ENCODE assay signal across 15 cellular contexts in genomic region chr20:23356203-23356602, GRCh38. TPM values are rescaled to one million over a fixed set of nuclear protein-coding genes. Genes with fewer than 3 reads are reported as not detected.
DNase-seq lines count a peak whose midpoint lies in the region; ATAC-seq and TF ChIP-seq lines count a peak whose summit lies in the region.
"Had no signal": no experiment of that assay in that cellular context is flagged by ENCODE, and none has a peak within 500 bp of the region (broad histone marks: within the 10 kb centered on the region; RNA-seq: fewer than 3 reads in every experiment).

No MANE protein-coding gene starts in this region.

- H3K4me1 ChIP-seq in H9 (ENCODE audit: insufficient read depth, low read length) (no peaks in the 10 kb centered on the region), aorta (ENCODE audit: control insufficient read depth in 1 of 2, insufficient read depth in 2 of 2, low read length in 2 of 2) (no peaks in the 10 kb centered on the region)
- peaks cover 31% of the 10 kb centered on the region for H3K4me1 ChIP-seq in CD8-positive, alpha-beta T cell (ENCODE audit: insufficient read depth, low read length)

- CTCF ChIA-PET in CD8-positive, alpha-beta T cell (lab: Charles Lee), result no interaction called here

- H3K4me1 Mint-ChIP-seq in H9 (peaks cover 23 to 25% of the 10 kb centered on the region in 2 experiments), nephron progenitor cell (peaks cover 54% of the 10 kb centered on the region)
- H3K4me1 Mint-ChIP-seq in central memory CD8-positive, alpha-beta T cell, result peaks cover 18% of the 10 kb centered on the region
- H3K4me1 Mint-ChIP-seq in CD8-positive, alpha-beta T cell (ENCODE audit: low read depth), result peaks cover 39% of the 10 kb centered on the region

- H3K4ac ChIP-seq in H9 (ENCODE audit: low read depth, low read length), result no peak overlapping the region

- DNase-seq in NCI-H2227 (lab: John Stamatoyannopoulos, UW; ENCODE audit: unreplicated experiment), result peak; percentile 38
- no peak for DNase-seq in NCI-H2227 treated with DMSO at 0.1 percent for 48 hours (lab: John Stamatoyannopoulos, UW)
- DNase-seq in H9, result peak; percentile 74
- no peak for DNase-seq in central memory CD8-positive, alpha-beta T cell (ENCODE audit: low spot score in 2 of 2)
- DNase-seq in nephron progenitor cell, result peak; percentile 36
- DNase-seq in aorta, result no peak
- DNase-seq in CD8-positive, alpha-beta T cell, result no peak
- no peak for DNase-seq in putamen (ENCODE audit: low spot score)
- DNase-seq: activated naive CD4-positive, alpha-beta T cell treated with anti-CD3 and anti-CD28 coated beads, Interleukin-2, amount 50 U/mL, for 16 hours; caudate nucleus; CD4-positive, alpha-beta memory T cell; foreskin keratinocyte; GDM1; NCI-H1092; NCI-H2171 treated with DMSO at 0.1 percent for 48 hours had no signal

- H3K23ac ChIP-seq in H9 (ENCODE audit: insufficient read length, low read depth, low read length), result no peak overlapping the region

- no peak overlapping the region for H2BK120ac ChIP-seq in H9 (ENCODE audit: low read depth, low read length, poor library complexity, severe bottlenecking)

- no CpG with 5 or more reads among the region's 27 CpGs for WGBS in H9 (ENCODE audit: extremely low coverage, insufficient read length, low lambda C conversion rate)
- 68 to 72% methylated on average over 27 of the region's 27 CpGs for WGBS in aorta, 2 donors

- H3K4me3 ChIP-seq in aorta (ENCODE audit: low read length in 2 of 2), result no peak overlapping the region
- H3K4me3 ChIP-seq in CD8-positive, alpha-beta T cell (ENCODE audit: low read depth, low read length), result no peak overlapping the region

- H3K14ac ChIP-seq in H9 (ENCODE audit: insufficient read depth, low read length), result no peak overlapping the region

- H3K4me3 Mint-ChIP-seq in H9, result peak overlapping the region; percentile 38 to 83; a peak in 1 of 5 replicates
- H3K4me3 Mint-ChIP-seq in central memory CD8-positive, alpha-beta T cell, result peak overlapping the region; percentile 95
- H3K4me3 Mint-ChIP-seq in nephron progenitor cell, result peak overlapping the region; percentile 91
- no peak overlapping the region for H3K4me3 Mint-ChIP-seq in CD8-positive, alpha-beta T cell

- no peak overlapping the region for H3K18ac ChIP-seq in H9 (ENCODE audit: insufficient read length, low read depth, low read length)

- H3K36me3 ChIP-seq in aorta (ENCODE audit: control insufficient read depth in 1 of 2, insufficient read depth in 2 of 2, low read length in 1 of 2), result peaks cover 2 to 3% of the 10 kb centered on the region in 2 donors
- peaks cover 7% of the 10 kb centered on the region for H3K36me3 ChIP-seq in CD8-positive, alpha-beta T cell (ENCODE audit: insufficient read depth, low read length)

- no peak overlapping the region for H3K9ac ChIP-seq in H9 (ENCODE audit: extremely low read depth, insufficient read length, low read length)

- H3K56ac ChIP-seq in H9 (ENCODE audit: insufficient read length, low read depth, low read length), result no peak overlapping the region

- no peaks in the 10 kb centered on the region for H4K20me1 ChIP-seq in H9 (ENCODE audit: control insufficient read depth, insufficient read depth, insufficient read length)

- no peak overlapping the region for H4K5ac ChIP-seq in H9 (ENCODE audit: insufficient read length, low read depth, low read length)

- H3K27me3 ChIP-seq in H9 (ENCODE audit: insufficient read depth, low read length) (no peaks in the 10 kb centered on the region), aorta (ENCODE audit: control insufficient read depth in 1 of 2, insufficient read depth in 2 of 2, low read length in 1 of 2) (no peaks in the 10 kb centered on the region)
- H3K27me3 ChIP-seq in CD8-positive, alpha-beta T cell (ENCODE audit: insufficient read depth, low read length), result no peaks in the 10 kb centered on the region
- H3K27me3 ChIP-seq: foreskin keratinocyte had no signal

- peaks cover 10% of the 10 kb centered on the region for H3K79me2 ChIP-seq in H9 (ENCODE audit: insufficient read depth, low read length)

- H3K23me2 ChIP-seq in H9 (ENCODE audit: insufficient read length, low read depth, low read length, poor library complexity, severe bottlenecking), result peaks cover 11% of the 10 kb centered on the region

- H2BK15ac ChIP-seq in H9 (ENCODE audit: low read depth, low read length), result no peak overlapping the region

- H3K27me3 Mint-ChIP-seq in H9 (ENCODE audit: low read depth) (no peaks in the 10 kb centered on the region), nephron progenitor cell (ENCODE audit: low read depth, poor library complexity) (no peaks in the 10 kb centered on the region)
- no peaks in the 10 kb centered on the region for H3K27me3 Mint-ChIP-seq in central memory CD8-positive, alpha-beta T cell
- no peaks in the 10 kb centered on the region for H3K27me3 Mint-ChIP-seq in CD8-positive, alpha-beta T cell (ENCODE audit: low read depth)
- H3K27me3 Mint-ChIP-seq: CD4-positive, alpha-beta memory T cell had no signal

- H2BK20ac ChIP-seq in H9 (ENCODE audit: low read depth, low read length, poor library complexity, severe bottlenecking), result no peak overlapping the region

- no peak overlapping the region for H2AFZ ChIP-seq in H9 (ENCODE audit: low read length)

- H2BK5ac ChIP-seq in H9 (ENCODE audit: insufficient read length, low read length), result no peak overlapping the region

- no peak overlapping the region for H2BK12ac ChIP-seq in H9 (ENCODE audit: insufficient read length, low read depth, low read length)

- H3K27ac ChIP-seq in H9 (ENCODE audit: insufficient read length, low read depth, low read length) (no peak overlapping the region), aorta (ENCODE audit: low read depth in 1 of 2, low read length in 2 of 2) (no peak overlapping the region)
- H3K27ac ChIP-seq in CD8-positive, alpha-beta T cell (ENCODE audit: low read depth, low read length), result no peak overlapping the region
- H3K27ac ChIP-seq: foreskin keratinocyte had no signal

- no peak overlapping the region for H3T11ph ChIP-seq in H9 (ENCODE audit: low read length)

- H3K27ac Mint-ChIP-seq in H9 (no peak overlapping the region), nephron progenitor cell (no peak overlapping the region)
- no peak overlapping the region for H3K27ac Mint-ChIP-seq in central memory CD8-positive, alpha-beta T cell (ENCODE audit: low read depth)
- no peak overlapping the region for H3K27ac Mint-ChIP-seq in CD8-positive, alpha-beta T cell

- no peaks in the 10 kb centered on the region for H3K9me3 ChIP-seq in H9 (ENCODE audit: control insufficient read depth, low read depth, low read length)
- H3K9me3 ChIP-seq in aorta (ENCODE audit: control insufficient read depth, low read length), result no peaks in the 10 kb centered on the region
- H3K9me3 ChIP-seq in CD8-positive, alpha-beta T cell (ENCODE audit: low read length), result no peaks in the 10 kb centered on the region

- POLR2A ChIA-PET in CD8-positive, alpha-beta T cell (lab: Charles Lee), result no interaction called here

- no peak; the same call in 2 of the 3 replicates for TF ChIP-seq CTCF in H9 (conservative IDR thresholded peaks at IDR 0.05)
- TF ChIP-seq CTCF in nephron progenitor cell (IDR thresholded peaks at IDR 0.05), result no peak
- TF ChIP-seq CTCF in CD8-positive, alpha-beta T cell (IDR thresholded peaks at IDR 0.05), result no peak

- H4K8ac ChIP-seq in H9 (replicated peaks; ENCODE audit: insufficient read length, low read depth, low read length), result no peak overlapping the region

- no peaks in the 10 kb centered on the region; a peak in 2 of 5 replicates for H3K9me3 Mint-ChIP-seq in H9
- no peaks in the 10 kb centered on the region for H3K9me3 Mint-ChIP-seq in central memory CD8-positive, alpha-beta T cell
- H3K9me3 Mint-ChIP-seq in nephron progenitor cell, result no peaks in the 10 kb centered on the region
- H3K9me3 Mint-ChIP-seq in CD8-positive, alpha-beta T cell, result no peaks in the 10 kb centered on the region

- no peaks in the 10 kb centered on the region for H3K79me1 ChIP-seq in H9 (ENCODE audit: insufficient read depth, low read depth, low read length, poor library complexity, severe bottlenecking)

- H3K36me3 Mint-ChIP-seq in H9 (ENCODE audit: insufficient read depth in 1 of 3, low read depth in 3 of 3), result peaks cover 5 to 16% (median 9%) of the 10 kb centered on the region in 3 experiments; a peak in 6 of 7 replicates
- H3K36me3 Mint-ChIP-seq in central memory CD8-positive, alpha-beta T cell (ENCODE audit: insufficient read depth), result peaks cover 23% of the 10 kb centered on the region
- peaks cover 5% of the 10 kb centered on the region for H3K36me3 Mint-ChIP-seq in nephron progenitor cell (ENCODE audit: low read depth)
- peaks cover 31% of the 10 kb centered on the region for H3K36me3 Mint-ChIP-seq in CD8-positive, alpha-beta T cell

- intact Hi-C loops in aorta (cut with DNase I), result loop anchor here in 1 of 2 donors (10.0 kb wide), 1 partner anchor 201 kb away; no protein-coding TSS in a partner anchor
- intact Hi-C loops in CD8-positive, alpha-beta T cell (cut with DNase I, micrococcal nuclease), result loop anchor here in 1 of 2 experiments (5.0 kb wide), 1 partner anchor 1841 kb away; the partner anchor contains the start of gene ENTPD6

- ATAC-seq in central memory CD8-positive, alpha-beta T cell (replicated peaks; ENCODE audit: extremely low read depth, poor library complexity, severe bottlenecking), result no peak
- ATAC-seq in aorta (ENCODE audit: low FRiP score), result no peak
- ATAC-seq in CD8-positive, alpha-beta T cell, result no peak
- ATAC-seq: foreskin keratinocyte had no signal

- H2AK5ac ChIP-seq in H9 (ENCODE audit: insufficient read length, low read length), result no peak overlapping the region

- H3K4me2 ChIP-seq in H9 (ENCODE audit: insufficient read depth, insufficient read length, low read length), result peak overlapping the region; percentile 77

- H4K91ac ChIP-seq in H9 (ENCODE audit: insufficient read length, low read depth, low read length), result no peak overlapping the region

RNA-seq across cellular contexts. Expression of gene NXT1, which starts 5.6 kb away (rescaled TPM):
- 25.5 and 27.1 TPM in 2 replicates for total RNA-seq in H9 (2021)
- 10 to 100 TPM; 14.5 to 18.7 TPM for total RNA-seq in aorta
- polyA plus RNA-seq in aorta, result 10 to 100 TPM; 11.9 to 13.4 TPM
- 10 to 100 TPM; 52.4 to 52.5 TPM for total RNA-seq in CD8-positive, alpha-beta T cell

RNA-seq across cellular contexts. Expression of gene GZF1, which starts 5.8 kb away (rescaled TPM):
- total RNA-seq in H9 (2021) (13.0 and 17.0 TPM in 2 replicates), aorta (10 to 100 TPM; 13.2 to 19.5 TPM)
- polyA plus RNA-seq in aorta, result 1 to 10 TPM; 6.0 to 8.5 TPM
- total RNA-seq in CD8-positive, alpha-beta T cell, result 10 to 100 TPM; 44.9 to 49.5 TPM

Comparison
In these comparisons a context has a peak if more than half of its experiments do, and no peak if none do; other contexts are left out.
1. DNase-seq: peak in NCI-H2227 (single experiment), H9 (single experiment) and nephron progenitor cell (single experiment); none in NCI-H2227 treated with DMSO at 0.1 percent for 48 hours (single experiment), central memory CD8-positive, alpha-beta T cell (0 of 2), aorta (0 of 2), CD8-positive, alpha-beta T cell (0 of 7) and putamen (single experiment).